Comparison of ENCODE assay signal across 20 cellular contexts in genomic region chr2:60987041-60987440, GRCh38. TPM values are rescaled to one million over a fixed set of nuclear protein-coding genes. Genes with fewer than 3 reads are reported as not detected.
DNase-seq lines count a peak whose midpoint lies in the region; ATAC-seq and TF ChIP-seq lines count a peak whose summit lies in the region.
"Had no signal": no experiment of that assay in that cellular context is flagged by ENCODE, and none has a peak within 500 bp of the region (broad histone marks: within the 10 kb centered on the region; RNA-seq: fewer than 3 reads in every experiment).

No MANE protein-coding gene starts in this region.

- ATAC-seq in stimulated activated memory B cell treated with anti-CD40 and anti-IgM and Interleukin-4, amounts not matched to agents 10 μg/mL and 1 μg/mL and 100 μg/mL, for 72 hours, result no peak
- ATAC-seq in HG03378 (IDR thresholded peaks at IDR 0.05; ENCODE audit: unreplicated experiment) (no peak), GM19328 (IDR thresholded peaks at IDR 0.05; ENCODE audit: unreplicated experiment) (no peak)
- ATAC-seq: HepG2, K562, PC-3, Right ventricle myocardium inferior, T-cell had no signal

- H3K27ac Mint-ChIP-seq in IgD-negative memory B cell, result peak overlapping the region; percentile 29 to 96 (median 49)
- H3K27ac Mint-ChIP-seq in stimulated activated memory B cell treated with anti-CD40 and anti-IgM and Interleukin-4, amounts not matched to agents 10 μg/mL and 1 μg/mL and 100 μg/mL, for 72 hours, result peak overlapping the region; percentile 73
- H3K27ac Mint-ChIP-seq: T-cell had no signal

- H3K9ac ChIP-seq in SU-DHL-6 (ENCODE audit: low read length), result peak overlapping the region; percentile 55

- TF ChIP-seq CTCF in DOHH2 (IDR thresholded peaks at IDR 0.05; ENCODE audit: low read depth, low read length, poor library complexity, severe bottlenecking), result no peak
- no peak for TF ChIP-seq CTCF in SU-DHL-6 (IDR thresholded peaks at IDR 0.05; ENCODE audit: insufficient read depth, low read length, poor library complexity, severe bottlenecking)

- peaks cover 72% of the 10 kb centered on the region for H3K4me1 ChIP-seq in DOHH2 (ENCODE audit: control insufficient read depth, low read length)
- H3K4me1 ChIP-seq: SJCRH30 had no signal

- H3K9me2 ChIP-seq in DOHH2 (replicated peaks; ENCODE audit: control insufficient read depth, low read length), result no peaks in the 10 kb centered on the region
- H3K9me2 ChIP-seq in SU-DHL-6 (replicated peaks; ENCODE audit: insufficient read depth, low read length), result no peaks in the 10 kb centered on the region

- H3K9me3 Mint-ChIP-seq in IgD-negative memory B cell, result peaks cover 0 to 2% (median 0%) of the 10 kb centered on the region in 3 donors
- H3K9me3 Mint-ChIP-seq in stimulated activated memory B cell treated with anti-CD40 and anti-IgM and Interleukin-4, amounts not matched to agents 10 μg/mL and 1 μg/mL and 100 μg/mL, for 72 hours, result no peaks in the 10 kb centered on the region

- H3K79me2 ChIP-seq in DOHH2 (ENCODE audit: control insufficient read depth, low read length), result no peaks in the 10 kb centered on the region
- no peaks in the 10 kb centered on the region; the same call in 1 of the 2 replicates for H3K79me2 ChIP-seq in SU-DHL-6 (ENCODE audit: insufficient read depth, low read length)

- H3K27me3 ChIP-seq in DOHH2 (ENCODE audit: control insufficient read depth, low read length), result no peaks in the 10 kb centered on the region
- no peaks in the 10 kb centered on the region for H3K27me3 ChIP-seq in SU-DHL-6 (ENCODE audit: low read length)
- H3K27me3 ChIP-seq: SJCRH30 had no signal

- H3K4me3 ChIP-seq in DOHH2 (ENCODE audit: low read length), result peak overlapping the region; percentile 42
- H3K4me3 ChIP-seq in SU-DHL-6 (ENCODE audit: insufficient read depth, low read length, poor library complexity, severe bottlenecking), result peak overlapping the region; percentile 19
- H3K4me3 ChIP-seq: K562, SJCRH30 had no signal

- peak overlapping the region; percentile 83 for H3K4me2 ChIP-seq in DOHH2 (ENCODE audit: low read length)
- peak overlapping the region; percentile 78 for H3K4me2 ChIP-seq in SU-DHL-6 (ENCODE audit: low read depth, low read length, poor library complexity, severe bottlenecking)

- no peak for DNase-seq in activated CD4-positive, alpha-beta T cell treated with anti-CD3 and anti-CD28 coated beads, Interleukin-2, amount 50 U/mL, for 48 hours
- DNase-seq: 8988T, ACHN, Calu3, DMS79 treated with DMSO at 0.1 percent for 48 hours, MV-4-11, NCI-H2029 treated with DMSO at 0.1 percent for 48 hours, NCI-H526 treated with DMSO at 0.1 percent for 48 hours, PC-3, T-cell had no signal

- H3K9me3 ChIP-seq in DOHH2 (ENCODE audit: control insufficient read depth, insufficient read depth, low read length) (peaks cover 12% of the 10 kb centered on the region), SU-DHL-6 (ENCODE audit: insufficient read depth, low read length) (peaks cover 11% of the 10 kb centered on the region)

- H4K20me1 ChIP-seq in DOHH2 (ENCODE audit: control insufficient read depth, insufficient read depth, low read depth, low read length) (no peaks in the 10 kb centered on the region), SU-DHL-6 (ENCODE audit: low read depth, low read length) (no peaks in the 10 kb centered on the region)

- H3K4me1 Mint-ChIP-seq in IgD-negative memory B cell, result peaks cover 17 to 33% (median 29%) of the 10 kb centered on the region in 3 donors
- peaks cover 41% of the 10 kb centered on the region for H3K4me1 Mint-ChIP-seq in stimulated activated memory B cell treated with anti-CD40 and anti-IgM and Interleukin-4, amounts not matched to agents 10 μg/mL and 1 μg/mL and 100 μg/mL, for 72 hours

- peak overlapping the region; percentile 87 for H3K27ac ChIP-seq in DOHH2 (ENCODE audit: low read depth, low read length)
- peak overlapping the region; percentile 92 for H3K27ac ChIP-seq in SU-DHL-6 (ENCODE audit: low read depth, low read length)
- H3K27ac ChIP-seq: SJCRH30 had no signal

- H3K36me3 ChIP-seq in DOHH2 (ENCODE audit: control insufficient read depth, low read length) (peaks cover 8% of the 10 kb centered on the region; the same call in 1 of the 2 replicates), SU-DHL-6 (ENCODE audit: low read length) (peaks cover 9% of the 10 kb centered on the region)
- H3K36me3 ChIP-seq: SJCRH30 had no signal

- peaks cover 3% of the 10 kb centered on the region for H3K27me3 Mint-ChIP-seq in IgD-negative memory B cell
- no peaks in the 10 kb centered on the region for H3K27me3 Mint-ChIP-seq in stimulated activated memory B cell treated with anti-CD40 and anti-IgM and Interleukin-4, amounts not matched to agents 10 μg/mL and 1 μg/mL and 100 μg/mL, for 72 hours
- H3K27me3 Mint-ChIP-seq: T-cell had no signal

- H3K36me3 Mint-ChIP-seq in IgD-negative memory B cell, result no peaks in the 10 kb centered on the region
- peaks cover 6% of the 10 kb centered on the region for H3K36me3 Mint-ChIP-seq in stimulated activated memory B cell treated with anti-CD40 and anti-IgM and Interleukin-4, amounts not matched to agents 10 μg/mL and 1 μg/mL and 100 μg/mL, for 72 hours

- H3K4me3 Mint-ChIP-seq in IgD-negative memory B cell, result peak overlapping the region; percentile 52 to 95 (median 76)
- peak overlapping the region; percentile 54 for H3K4me3 Mint-ChIP-seq in stimulated activated memory B cell treated with anti-CD40 and anti-IgM and Interleukin-4, amounts not matched to agents 10 μg/mL and 1 μg/mL and 100 μg/mL, for 72 hours
- H3K4me3 Mint-ChIP-seq: T-cell had no signal

- H2AFZ ChIP-seq in SU-DHL-6 (ENCODE audit: low read depth, low read length, severe bottlenecking), result no peak overlapping the region

- H3F3A ChIP-seq in DOHH2 (ENCODE audit: control insufficient read depth, insufficient read depth) (peaks cover 33% of the 10 kb centered on the region), SU-DHL-6 (ENCODE audit: insufficient read depth) (peaks cover 62% of the 10 kb centered on the region)

RNA-seq across cellular contexts. Expression of gene PEX13, which starts 30.5 kb away (rescaled TPM):
- 10.0 TPM for polyA plus RNA-seq in IgD-negative memory B cell

RNA-seq across cellular contexts. Expression of gene PUS10, which starts 31.0 kb away (rescaled TPM):
- polyA plus RNA-seq in IgD-negative memory B cell, result 6.8 TPM
